ENCODE assay signal across 10 cellular contexts in the genomic region with DNA sequence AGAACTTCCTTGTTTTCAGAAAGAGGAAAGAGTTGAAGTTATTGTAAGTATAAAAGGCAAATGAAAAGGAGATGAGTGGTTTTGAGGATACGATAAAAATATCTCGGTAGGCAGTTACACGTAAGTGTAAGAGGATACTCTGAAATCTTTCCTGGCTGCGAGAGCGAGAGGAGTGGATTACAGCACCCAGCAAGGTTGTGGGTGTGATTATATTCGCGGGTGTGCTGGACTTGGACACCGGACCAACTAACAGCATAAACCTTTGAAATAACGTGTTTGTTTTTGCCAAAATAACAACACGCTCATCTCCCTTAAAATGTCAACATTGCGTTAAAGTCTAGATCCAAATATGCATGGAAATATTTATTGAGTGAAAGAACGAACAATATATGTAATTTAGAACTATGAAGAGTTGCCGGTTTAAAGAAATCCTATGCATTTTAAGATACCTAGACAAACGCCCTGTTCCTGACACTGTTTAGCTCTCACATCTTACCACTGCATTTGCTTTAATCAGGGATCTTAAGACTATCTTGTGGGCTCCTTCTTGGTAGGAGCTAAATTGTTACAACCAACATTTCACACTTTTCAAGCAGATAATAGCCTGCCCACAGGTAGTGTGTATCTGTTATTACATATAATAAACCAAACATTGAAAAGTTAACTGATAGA.
DNase-seq lines count a peak whose midpoint lies in the region; ATAC-seq and TF ChIP-seq lines count a peak whose summit lies in the region.
"Had no signal": no experiment of that assay in that cellular context is flagged by ENCODE, and none has a peak within 500 bp of the region (broad histone marks: within the 10 kb centered on the region; RNA-seq: fewer than 3 reads in every experiment).

No MANE protein-coding gene starts in this region.

- H3K27ac ChIP-seq in skeletal muscle tissue (ENCODE audit: low read depth, low read length) (peak overlapping the region; percentile 87), spleen (peak overlapping the region in 1 of 8 donors; percentile 26)

- peak overlapping the region in 3 of 5 experiments; percentile 23 to 30 (median 25) for H3K4me3 Mint-ChIP-seq in brain
- H3K4me3 Mint-ChIP-seq in activated T-helper 2 cell treated with anti-CD3 and anti-CD28 coated beads, Interferon-gamma antibody, Interleukin-2, Interleukin-4, amounts not matched to agents 10 μg/mL and 5 μg/mL and 100 μg/mL, durations not matched to agents 14 hours and 24 hours and 36 hours (ENCODE audit: low read depth) = no peak overlapping the region
- H3K4me3 Mint-ChIP-seq: activated naive CD4-positive, alpha-beta T cell treated with anti-CD3 and anti-CD28 coated beads, Interleukin-2, amount 10 ng/mL, durations not matched to agents 7 days and 5 days had no signal

- peaks cover 0 to 10% (median 0%) of the 10 kb centered on the region in 5 experiments for H3K9me3 Mint-ChIP-seq in brain
- no peaks in the 10 kb centered on the region for H3K9me3 Mint-ChIP-seq in activated T-helper 2 cell treated with anti-CD3 and anti-CD28 coated beads, Interferon-gamma antibody, Interleukin-2, Interleukin-4, amounts not matched to agents 10 μg/mL and 5 μg/mL and 100 μg/mL, durations not matched to agents 14 hours and 24 hours and 36 hours
- H3K9me3 Mint-ChIP-seq: activated naive CD4-positive, alpha-beta T cell treated with anti-CD3 and anti-CD28 coated beads, Interleukin-2, amount 10 ng/mL, durations not matched to agents 7 days and 5 days had no signal

- H3K36me3 ChIP-seq in skeletal muscle tissue (ENCODE audit: control insufficient read depth in 3 of 3, insufficient read depth in 3 of 3, low read length in 3 of 3) (no peaks in the 10 kb centered on the region), spleen (no peaks in the 10 kb centered on the region)

- H3K4me1 Mint-ChIP-seq in brain = peaks cover 32% of the 10 kb centered on the region
- H3K4me1 Mint-ChIP-seq in activated T-helper 2 cell treated with anti-CD3 and anti-CD28 coated beads, Interferon-gamma antibody, Interleukin-2, Interleukin-4, amounts not matched to agents 10 μg/mL and 5 μg/mL and 100 μg/mL, durations not matched to agents 14 hours and 24 hours and 36 hours (ENCODE audit: low read depth) = no peaks in the 10 kb centered on the region
- H3K4me1 Mint-ChIP-seq: activated naive CD4-positive, alpha-beta T cell treated with anti-CD3 and anti-CD28 coated beads, Interleukin-2, amount 10 ng/mL, durations not matched to agents 7 days and 5 days had no signal

- H3K9me3 ChIP-seq in skeletal muscle tissue (ENCODE audit: control insufficient read depth in 3 of 3, low read length in 3 of 3) = no peaks in the 10 kb centered on the region
- no peaks in the 10 kb centered on the region for H3K9me3 ChIP-seq in spleen

- peak; percentile 99 for DNase-seq in DMS53 (lab: John Stamatoyannopoulos, UW)
- no peak for DNase-seq in DMS53 treated with DMSO at 0.1 percent for 48 hours (lab: John Stamatoyannopoulos, UW; ENCODE audit: unreplicated experiment)
- DNase-seq in left colon = no peak
- no peak for DNase-seq in spleen
- no peak for DNase-seq in activated T-helper 2 cell treated with anti-CD3 and anti-CD28 coated beads, Interferon-gamma antibody, Interleukin-2, Interleukin-4, amounts not matched to agents 10 μg/mL and 5 μg/mL and 100 μg/mL, durations not matched to agents 14 hours and 24 hours and 36 hours (ENCODE audit: low spot score)
- no peak for DNase-seq in AG08396 (ENCODE audit: low spot score)
- DNase-seq: 8988T; activated naive CD4-positive, alpha-beta T cell treated with anti-CD3 and anti-CD28 coated beads, Interleukin-2, amount 10 ng/mL, durations not matched to agents 7 days and 5 days had no signal

- H3K27me3 ChIP-seq in skeletal muscle tissue (ENCODE audit: control insufficient read depth in 3 of 3, insufficient read depth in 3 of 3, low read length in 3 of 3) = no peaks in the 10 kb centered on the region
- peaks cover 0 to 7% (median 0%) of the 10 kb centered on the region in 7 donors for H3K27me3 ChIP-seq in spleen (replicated peaks in 1 of 7)

- no peaks in the 10 kb centered on the region for H3K27me3 Mint-ChIP-seq in brain
- H3K27me3 Mint-ChIP-seq in activated T-helper 2 cell treated with anti-CD3 and anti-CD28 coated beads, Interferon-gamma antibody, Interleukin-2, Interleukin-4, amounts not matched to agents 10 μg/mL and 5 μg/mL and 100 μg/mL, durations not matched to agents 14 hours and 24 hours and 36 hours (ENCODE audit: low read depth) = peaks cover 12% of the 10 kb centered on the region
- H3K27me3 Mint-ChIP-seq: activated naive CD4-positive, alpha-beta T cell treated with anti-CD3 and anti-CD28 coated beads, Interleukin-2, amount 10 ng/mL, durations not matched to agents 7 days and 5 days had no signal

- no peaks in the 10 kb centered on the region for H3K36me3 Mint-ChIP-seq in brain
- no peaks in the 10 kb centered on the region for H3K36me3 Mint-ChIP-seq in activated T-helper 2 cell treated with anti-CD3 and anti-CD28 coated beads, Interferon-gamma antibody, Interleukin-2, Interleukin-4, amounts not matched to agents 10 μg/mL and 5 μg/mL and 100 μg/mL, durations not matched to agents 14 hours and 24 hours and 36 hours (ENCODE audit: low read depth)
- H3K36me3 Mint-ChIP-seq: activated naive CD4-positive, alpha-beta T cell treated with anti-CD3 and anti-CD28 coated beads, Interleukin-2, amount 10 ng/mL, durations not matched to agents 7 days and 5 days had no signal

- peak overlapping the region in 2 of 3 donors; percentile 5 to 34 for H3K4me3 ChIP-seq in skeletal muscle tissue (ENCODE audit: low read length in 3 of 3)
- no peak overlapping the region for H3K4me3 ChIP-seq in spleen

- intact Hi-C loops in left colon (cut with DNase I, micrococcal nuclease) (no loop called here), spleen (cut with DNase I; ENCODE audit: low total_unique reads) (no loop called here)
- intact Hi-C loops in activated T-helper 2 cell treated with anti-CD3 and anti-CD28 coated beads, Interferon-gamma antibody, Interleukin-2, Interleukin-4, amounts not matched to agents 10 μg/mL and 5 μg/mL and 100 μg/mL, durations not matched to agents 14 hours and 24 hours and 36 hours (cut with micrococcal nuclease) = no loop called here

- ATAC-seq in left colon = peak; percentile 77

- peak overlapping the region in 4 of 5 experiments; percentile 81 to 88 (median 87) for H3K27ac Mint-ChIP-seq in brain
- no peak overlapping the region for H3K27ac Mint-ChIP-seq in activated T-helper 2 cell treated with anti-CD3 and anti-CD28 coated beads, Interferon-gamma antibody, Interleukin-2, Interleukin-4, amounts not matched to agents 10 μg/mL and 5 μg/mL and 100 μg/mL, durations not matched to agents 14 hours and 24 hours and 36 hours
- H3K27ac Mint-ChIP-seq: activated naive CD4-positive, alpha-beta T cell treated with anti-CD3 and anti-CD28 coated beads, Interleukin-2, amount 10 ng/mL, durations not matched to agents 7 days and 5 days had no signal

- no peak for TF ChIP-seq POLR2A in spleen (IDR thresholded peaks at IDR 0.05)

- no peak for TF ChIP-seq CTCF in brain (conservative IDR thresholded peaks at IDR 0.05)
- no peak for TF ChIP-seq CTCF in spleen (IDR thresholded peaks at IDR 0.05 in 8 of 11, conservative IDR thresholded peaks at IDR 0.05 in 3 of 11)

- 53 to 64% (median 61%) methylated on average over 14 of the region's 14 CpGs for WGBS in spleen, 5 donors

- H3K9ac ChIP-seq in skeletal muscle tissue (ENCODE audit: low read depth in 1 of 3, low read length in 3 of 3) = peak overlapping the region; percentile 8 to 64 (median 39)

- H3K4me1 ChIP-seq in skeletal muscle tissue (ENCODE audit: control insufficient read depth in 3 of 3, insufficient read depth in 3 of 3, low read length in 3 of 3) (peaks cover 10 to 18% (median 17%) of the 10 kb centered on the region in 3 donors), spleen (no peaks in the 10 kb centered on the region)

Comparison
In these comparisons a context has a peak if more than half of its experiments do, and no peak if none do; other contexts are left out.
1. H3K4me3 ChIP-seq: peak in skeletal muscle tissue (2 of 3); none in spleen (0 of 8).